ENCODE assay signal across 19 cellular contexts in the genomic region with DNA sequence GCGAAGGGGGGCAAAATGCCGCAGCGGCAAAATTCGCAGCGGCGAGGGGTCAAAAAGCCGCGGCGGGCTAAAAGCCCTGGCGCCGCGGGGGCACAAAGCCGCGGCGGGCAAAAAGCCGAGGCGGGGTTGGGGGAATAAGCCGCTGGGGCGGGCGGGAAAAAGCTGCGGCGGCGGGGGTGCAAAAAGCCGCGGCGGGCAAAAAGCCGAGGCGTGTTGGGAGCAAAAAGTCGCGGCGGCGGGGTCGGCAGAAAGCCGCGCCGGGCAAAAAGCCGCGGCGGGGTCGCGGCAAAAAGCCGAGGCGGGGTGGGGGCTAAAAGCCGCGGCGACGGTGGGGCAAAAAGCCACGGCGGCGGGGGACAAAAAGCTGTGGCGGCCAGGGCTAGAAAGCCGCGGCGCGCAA.
DNase-seq lines count a peak whose midpoint lies in the region; TF ChIP-seq lines count a peak whose summit lies in the region.
"Had no signal": no experiment of that assay in that cellular context is flagged by ENCODE, and none has a peak within 500 bp of the region (broad histone marks: within the 10 kb centered on the region; RNA-seq: fewer than 3 reads in every experiment).

No MANE protein-coding gene starts in this region.

- TF ChIP-seq CTCF in chondrocyte (IDR thresholded peaks at IDR 0.05): no peak
- TF ChIP-seq CTCF in testis (IDR thresholded peaks at IDR 0.05): no peak

- peak overlapping the region; percentile 32 for H3K4me3 ChIP-seq in MG63
- H3K4me3 ChIP-seq in testis: peak overlapping the region; percentile 17 to 21

- H3K27me3 ChIP-seq in MG63 (no peaks in the 10 kb centered on the region), testis (no peaks in the 10 kb centered on the region)
- H3K27me3 ChIP-seq: BE2C had no signal

- WGBS in testis, 2 donors: 30 to 32% methylated on average over 43 to 48 of the region's 55 CpGs

- no peak overlapping the region for H3K4me3 Mint-ChIP-seq in chondrocyte (ENCODE audit: unreplicated experiment)
- H3K4me3 Mint-ChIP-seq: CD4-positive, CD25-positive, alpha-beta regulatory T cell; CD8-positive, alpha-beta memory T cell; HFFc6 had no signal

- H3K9me3 ChIP-seq in MG63: peaks cover 15% of the 10 kb centered on the region
- no peaks in the 10 kb centered on the region for H3K9me3 ChIP-seq in testis
- H3K9me3 ChIP-seq: BE2C had no signal

- no peak overlapping the region for H3K27ac Mint-ChIP-seq in chondrocyte (ENCODE audit: unreplicated experiment)
- H3K27ac Mint-ChIP-seq: CD4-positive, CD25-positive, alpha-beta regulatory T cell; CD8-positive, alpha-beta memory T cell; HFFc6 had no signal

- no peak overlapping the region for H3K27ac ChIP-seq in testis
- H3K27ac ChIP-seq: HL-60 had no signal

- H3K36me3 ChIP-seq in MG63 (no peaks in the 10 kb centered on the region), testis (ENCODE audit: low read depth, missing control alignments) (no peaks in the 10 kb centered on the region)
- H3K36me3 ChIP-seq: BE2C had no signal

- H3K4me1 ChIP-seq in testis: no peaks in the 10 kb centered on the region
- H3K4me1 ChIP-seq: BE2C had no signal

- H3K36me3 Mint-ChIP-seq in chondrocyte (ENCODE audit: low read depth): peaks cover 6% of the 10 kb centered on the region

- DNase-seq in MG63 (no peak), chondrocyte (ENCODE audit: low spot score) (peak; percentile 46), posterior vena cava (ENCODE audit: low spot score) (peak; percentile 46), testis (no peak), DMS53 (lab: John Stamatoyannopoulos, UW) (no peak), NCI-H2081 treated with DMSO at 0.1 percent for 48 hours (lab: John Stamatoyannopoulos, UW) (no peak), RPMI8226 (no peak)
- DNase-seq: ACHN; BE2C; C1 segment of cervical spinal cord; CD4-positive, CD25-positive, alpha-beta regulatory T cell; CD8-positive, alpha-beta memory T cell; COR-L47; DMS 273 treated with DMSO at 0.1 percent for 48 hours; GOT3; H7; HFFc6; IMR-90 had no signal

- H3K4me1 Mint-ChIP-seq in chondrocyte (ENCODE audit: low read depth): no peaks in the 10 kb centered on the region
- H3K4me1 Mint-ChIP-seq: CD8-positive, alpha-beta memory T cell had no signal

- intact Hi-C loops in posterior vena cava (cut with DNase I) (no loop called here), testis (cut with DNase I; ENCODE audit: low total_unique reads) (no loop called here)

- H3K9me3 Mint-ChIP-seq in chondrocyte (ENCODE audit: low read depth): peaks cover 36% of the 10 kb centered on the region

- no peaks in the 10 kb centered on the region for H3K27me3 Mint-ChIP-seq in chondrocyte (ENCODE audit: low read depth)
- H3K27me3 Mint-ChIP-seq: CD4-positive, CD25-positive, alpha-beta regulatory T cell; CD8-positive, alpha-beta memory T cell had no signal

- TF ChIP-seq POLR2A in testis (IDR thresholded peaks at IDR 0.05): no peak

Comparison
In these comparisons a context has a peak if more than half of its experiments do, and no peak if none do; other contexts are left out.
1. DNase-seq: peak in chondrocyte (single experiment) and posterior vena cava (single experiment); none in MG63 (single experiment), testis (single experiment), DMS53 (single experiment), NCI-H2081 treated with DMSO at 0.1 percent for 48 hours (single experiment) and RPMI8226 (single experiment).